In the genomic region with DNA sequence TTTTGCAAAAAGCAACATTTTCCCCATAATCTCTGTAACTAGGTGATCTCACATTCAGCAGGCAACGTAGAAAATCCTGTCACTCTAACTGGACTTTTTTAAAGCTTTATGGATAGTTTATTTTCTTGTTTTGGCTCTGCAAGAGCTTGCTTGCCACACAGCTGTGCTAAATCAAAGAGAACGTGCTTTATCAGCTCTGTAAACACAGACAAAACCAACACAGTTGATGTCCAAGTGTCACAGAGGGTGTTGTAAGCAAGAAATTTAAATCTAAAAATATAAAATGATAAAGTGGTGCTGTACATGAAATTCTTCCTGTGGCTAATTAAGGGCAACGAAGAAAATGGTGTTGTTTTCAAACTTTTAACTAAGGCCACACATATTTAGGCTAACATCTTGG, we compare ENCODE assay signal across 1 cellular context.
TF ChIP-seq lines count a peak whose summit lies in the region.

No MANE protein-coding gene starts in this region.

TF ChIP-seq in SK-N-SH, 30 proteins besides CTCF, POLR2A, EP300 and RAD21 (continued from another document):
- TF ChIP-seq, protein P1, sequence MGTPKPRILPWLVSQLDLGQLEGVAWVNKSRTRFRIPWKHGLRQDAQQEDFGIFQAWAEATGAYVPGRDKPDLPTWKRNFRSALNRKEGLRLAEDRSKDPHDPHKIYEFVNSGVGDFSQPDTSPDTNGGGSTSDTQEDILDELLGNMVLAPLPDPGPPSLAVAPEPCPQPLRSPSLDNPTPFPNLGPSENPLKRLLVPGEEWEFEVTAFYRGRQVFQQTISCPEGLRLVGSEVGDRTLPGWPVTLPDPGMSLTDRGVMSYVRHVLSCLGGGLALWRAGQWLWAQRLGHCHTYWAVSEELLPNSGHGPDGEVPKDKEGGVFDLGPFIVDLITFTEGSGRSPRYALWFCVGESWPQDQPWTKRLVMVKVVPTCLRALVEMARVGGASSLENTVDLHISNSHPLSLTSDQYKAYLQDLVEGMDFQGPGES (IDR thresholded peaks at IDR 0.05; ENCODE audit: low read depth, low read length), result no peak
- TF ChIP-seq YY1 (IDR thresholded peaks at IDR 0.05; ENCODE audit: low read depth), result no peak
- no peak for TF ChIP-seq NFIC (IDR thresholded peaks at IDR 0.05; ENCODE audit: borderline replicate concordance)
- no peak for TF ChIP-seq MEF2A (IDR thresholded peaks at IDR 0.05; ENCODE audit: borderline replicate concordance, low read depth)
- no peak for TF ChIP-seq RXRA (IDR thresholded peaks at IDR 0.05; ENCODE audit: borderline replicate concordance, low read depth)
- no peak for TF ChIP-seq TEAD4 (IDR thresholded peaks at IDR 0.05; ENCODE audit: borderline replicate concordance, insufficient read depth)
- TF ChIP-seq TCF12 (IDR thresholded peaks at IDR 0.05), result no peak
- no peak for TF ChIP-seq PBX3 (IDR thresholded peaks at IDR 0.05)
- TF ChIP-seq EZH2phosphoT487 (IDR thresholded peaks at IDR 0.05; ENCODE audit: borderline replicate concordance, low read depth), result no peak
- no peak for TF ChIP-seq FOXM1 (IDR thresholded peaks at IDR 0.05; ENCODE audit: low read depth)
- TF ChIP-seq, protein P2, sequence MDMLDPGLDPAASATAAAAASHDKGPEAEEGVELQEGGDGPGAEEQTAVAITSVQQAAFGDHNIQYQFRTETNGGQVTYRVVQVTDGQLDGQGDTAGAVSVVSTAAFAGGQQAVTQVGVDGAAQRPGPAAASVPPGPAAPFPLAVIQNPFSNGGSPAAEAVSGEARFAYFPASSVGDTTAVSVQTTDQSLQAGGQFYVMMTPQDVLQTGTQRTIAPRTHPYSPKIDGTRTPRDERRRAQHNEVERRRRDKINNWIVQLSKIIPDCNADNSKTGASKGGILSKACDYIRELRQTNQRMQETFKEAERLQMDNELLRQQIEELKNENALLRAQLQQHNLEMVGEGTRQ (IDR thresholded peaks at IDR 0.05; ENCODE audit: borderline replicate concordance, low read depth, low read length), result no peak
- TF ChIP-seq, protein P3, sequence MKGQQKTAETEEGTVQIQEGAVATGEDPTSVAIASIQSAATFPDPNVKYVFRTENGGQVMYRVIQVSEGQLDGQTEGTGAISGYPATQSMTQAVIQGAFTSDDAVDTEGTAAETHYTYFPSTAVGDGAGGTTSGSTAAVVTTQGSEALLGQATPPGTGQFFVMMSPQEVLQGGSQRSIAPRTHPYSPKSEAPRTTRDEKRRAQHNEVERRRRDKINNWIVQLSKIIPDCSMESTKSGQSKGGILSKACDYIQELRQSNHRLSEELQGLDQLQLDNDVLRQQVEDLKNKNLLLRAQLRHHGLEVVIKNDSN (IDR thresholded peaks at IDR 0.05; ENCODE audit: borderline replicate concordance, low read depth), result no peak
- TF ChIP-seq REST (IDR thresholded peaks at IDR 0.05; ENCODE audit: low read depth, low read length), result no peak
- TF ChIP-seq CHD2 (IDR thresholded peaks at IDR 0.05; ENCODE audit: low read length, partially characterized antibody), result no peak
- TF ChIP-seq SMC3 (IDR thresholded peaks at IDR 0.05; ENCODE audit: low read depth, low read length), result no peak
